Comparison of ENCODE assay signal across 15 cellular contexts in genomic region chr15:39503526-39503925, GRCh38.
DNase-seq lines count a peak whose midpoint lies in the region; ATAC-seq, FAIRE-seq and TF ChIP-seq lines count a peak whose summit lies in the region.
"Had no signal": no experiment of that assay in that cellular context is flagged by ENCODE, and none has a peak within 500 bp of the region (broad histone marks: within the 10 kb centered on the region; RNA-seq: fewer than 3 reads in every experiment).

No MANE protein-coding gene starts in this region.

- peak overlapping the region; percentile 20; the same call in 1 of the 2 replicates for H2BK20ac ChIP-seq in IMR-90 (ENCODE audit: low read depth, low read length)

- TF ChIP-seq POLR2A in IMR-90 (IDR thresholded peaks at IDR 0.05; ENCODE audit: low read depth, low read length) = no peak

- no peak for ATAC-seq in IMR-90 (ENCODE audit: low read depth)
- ATAC-seq in GM18502 (IDR thresholded peaks at IDR 0.05; ENCODE audit: poor library complexity, unreplicated experiment) = no peak
- ATAC-seq in GM19035 (IDR thresholded peaks at IDR 0.05; ENCODE audit: unreplicated experiment) = no peak
- ATAC-seq: HCT116 had no signal

- CTCF ChIA-PET in IMR-90 (lab: Yijun Ruan, JAX) = no interaction called here

- H2AK9ac ChIP-seq in IMR-90 (replicated peaks; ENCODE audit: low read depth, low read length, poor library complexity) = no peak overlapping the region

- H3K14ac ChIP-seq in IMR-90 (replicated peaks; ENCODE audit: low read depth, low read length) = peak overlapping the region; percentile 83

- H3K9me3 ChIP-seq in IMR-90 (ENCODE audit: control insufficient read depth, insufficient read depth, low read length) (no peaks in the 10 kb centered on the region), keratinocyte (ENCODE audit: control insufficient read depth, low read depth, low read length) (no peaks in the 10 kb centered on the region), osteoblast (ENCODE audit: low read depth, low read length) (no peaks in the 10 kb centered on the region)

- H4K20me1 ChIP-seq in IMR-90 (ENCODE audit: insufficient read depth, low read length) (no peaks in the 10 kb centered on the region), keratinocyte (ENCODE audit: control insufficient read depth, extremely low read depth, insufficient read depth, low read length) (no peaks in the 10 kb centered on the region), osteoblast (ENCODE audit: insufficient read depth, low read length) (no peaks in the 10 kb centered on the region)

- no peak overlapping the region for H2BK5ac ChIP-seq in IMR-90 (ENCODE audit: low read depth, low read length, poor library complexity, severe bottlenecking)

- H4K8ac ChIP-seq in IMR-90 (ENCODE audit: low read depth in 2 of 2, low read length in 2 of 2) = peak overlapping the region in 1 of 2 experiments; percentile 49; a peak in 1 of 4 replicates

- no peaks in the 10 kb centered on the region for H3K79me1 ChIP-seq in IMR-90 (ENCODE audit: low read depth in 1 of 2, low read length in 2 of 2)

- peak overlapping the region; percentile 61 for H3K4ac ChIP-seq in IMR-90 (ENCODE audit: low read depth, low read length)

- H3K79me2 ChIP-seq in keratinocyte (ENCODE audit: control insufficient read depth, insufficient read depth, low read length) (no peaks in the 10 kb centered on the region), osteoblast (ENCODE audit: insufficient read depth, low read length) (no peaks in the 10 kb centered on the region)

- peak overlapping the region; percentile 75; the same call in 1 of the 2 replicates for H2BK120ac ChIP-seq in IMR-90 (ENCODE audit: low read depth, low read length)

- WGBS in IMR-90 (ENCODE audit: extremely low coverage in 2 of 2, insufficient read length in 1 of 2), 2 experiments = no CpG with 5 or more reads among the region's 4 CpGs

- H3K4me1 ChIP-seq in IMR-90 (ENCODE audit: control insufficient read depth, insufficient read depth, low read length) (peaks cover 26% of the 10 kb centered on the region), keratinocyte (ENCODE audit: control insufficient read depth, extremely low read depth, insufficient read depth, low read length) (peaks cover 18% of the 10 kb centered on the region), osteoblast (ENCODE audit: insufficient read depth, low read length) (peaks cover 50% of the 10 kb centered on the region)

- TF ChIP-seq CTCF in IMR-90 (conservative IDR thresholded peaks at IDR 0.05; ENCODE audit: low read depth, low read length) (no peak), keratinocyte (optimal IDR thresholded peaks at IDR 0.05 in 1 of 3, IDR thresholded peaks at IDR 0.05 in 1 of 3, conservative IDR thresholded peaks at IDR 0.05 in 1 of 3; ENCODE audit: extremely low read depth in 1 of 3, insufficient read depth in 2 of 3, low read length in 3 of 3) (no peak), osteoblast (IDR thresholded peaks at IDR 0.05; ENCODE audit: extremely low read depth, low read depth, low read length) (no peak)

- no peak for TF ChIP-seq RAD21 in IMR-90 (IDR thresholded peaks at IDR 0.05; ENCODE audit: low read length)

- POLR2A ChIA-PET in IMR-90 (lab: Charles Lee; ENCODE audit: unreplicated experiment) = interaction anchor here (0.7 kb wide), 1 partner anchor 178 kb away, joined by 3 read pairs; no protein-coding TSS in a partner anchor

- no peaks in the 10 kb centered on the region for H3K27me3 ChIP-seq in IMR-90 (ENCODE audit: control insufficient read depth, insufficient read depth, low read length)
- H3K27me3 ChIP-seq in keratinocyte (ENCODE audit: control insufficient read depth, extremely low read depth, insufficient read depth, low read length) = no peaks in the 10 kb centered on the region
- no peaks in the 10 kb centered on the region for H3K27me3 ChIP-seq in osteoblast (ENCODE audit: insufficient read depth, low read length)

- peak; percentile 5 for FAIRE-seq in keratinocyte (lab: Jason Lieb, UNC)
- FAIRE-seq: A204.1, GM19239, H54 had no signal

- H4K91ac ChIP-seq in IMR-90 (ENCODE audit: insufficient read depth, low read depth, low read length) = peak overlapping the region; percentile 51; the same call in 1 of the 2 replicates

- BruUV-seq in IMR-90 (replicated peaks; lab: Mats Ljungman, UMichigan) = no TSS peak

- H3K9me1 ChIP-seq in IMR-90 (ENCODE audit: insufficient read depth, low read length) (peaks cover 11% of the 10 kb centered on the region), keratinocyte (ENCODE audit: control insufficient read depth, extremely low read depth, insufficient read depth, low read length) (no peaks in the 10 kb centered on the region)

- peak overlapping the region; percentile 91 for H3K18ac ChIP-seq in IMR-90 (ENCODE audit: low read depth, low read length)

- dilution Hi-C loops in IMR-90 (cut with HindIII; ENCODE audit: low sequenced_read_pairs, unreplicated experiment) (no loop called here), keratinocyte (cut with MboI; ENCODE audit: extremely low pct_ligation_motif_present, low sequenced_read_pairs) (no loop called here)

- H3K4me2 ChIP-seq in IMR-90 (ENCODE audit: low read depth, low read length) (no peak overlapping the region), keratinocyte (ENCODE audit: control insufficient read depth, extremely low read depth, insufficient read depth, low read depth, low read length) (no peak overlapping the region), osteoblast (ENCODE audit: insufficient read depth, low read length) (no peak overlapping the region)

- DNase-seq in IMR-90 (no peak), keratinocyte (ENCODE audit: low read depth, low spot score) (no peak), osteoblast (ENCODE audit: insufficient read length, low spot score, missing footprints) (no peak), NCI-H774 (lab: John Stamatoyannopoulos, UW) (no peak), cerebellum (ENCODE audit: low spot score) (no peak)
- DNase-seq: C1 segment of cervical spinal cord; Calu3; CD4-positive, alpha-beta T cell; DMS 273 treated with DMSO at 0.1 percent for 48 hours had no signal

- H2AFZ ChIP-seq in IMR-90 (replicated peaks; ENCODE audit: low read length, poor library complexity) (no peak overlapping the region), keratinocyte (ENCODE audit: control insufficient read depth, low read length) (no peak overlapping the region), osteoblast (ENCODE audit: low read length) (no peak overlapping the region)

- peak overlapping the region; percentile 83 for H2AK5ac ChIP-seq in IMR-90 (ENCODE audit: low read depth, low read length)

- H3K4me3 ChIP-seq in IMR-90 (ENCODE audit: insufficient read depth, low read depth, low read length) (no peak overlapping the region), keratinocyte (ENCODE audit: control insufficient read depth in 2 of 3, extremely low read depth in 1 of 3, insufficient read depth in 2 of 3, low read depth in 1 of 3, low read length in 3 of 3) (no peak overlapping the region), osteoblast (ENCODE audit: insufficient read depth, low read length) (no peak overlapping the region)

- no peak overlapping the region for H3K9ac ChIP-seq in IMR-90 (ENCODE audit: low read depth, low read length)
- no peak overlapping the region for H3K9ac ChIP-seq in keratinocyte (ENCODE audit: control insufficient read depth, extremely low read depth, insufficient read depth, low read length)

- intact Hi-C loops in IMR-90 (cut with micrococcal nuclease) = no loop called here

- no peaks in the 10 kb centered on the region for H3K36me3 ChIP-seq in IMR-90 (ENCODE audit: control insufficient read depth, insufficient read depth, low read length)
- no peaks in the 10 kb centered on the region for H3K36me3 ChIP-seq in keratinocyte (ENCODE audit: control insufficient read depth in 2 of 2, extremely low read depth in 1 of 2, insufficient read depth in 2 of 2, low read length in 2 of 2)
- H3K36me3 ChIP-seq in osteoblast (ENCODE audit: insufficient read depth, low read length) = no peaks in the 10 kb centered on the region

- H3K56ac ChIP-seq in IMR-90 (ENCODE audit: extremely low read depth, insufficient read depth, low read length) = no peak overlapping the region

- no peak overlapping the region for H3K23ac ChIP-seq in IMR-90 (ENCODE audit: low read depth, low read length)

- H3K27ac ChIP-seq in IMR-90 (ENCODE audit: insufficient read depth, low read length) = no peak overlapping the region
- no peak overlapping the region for H3K27ac ChIP-seq in keratinocyte (ENCODE audit: control insufficient read depth, insufficient read depth, low read length)
- H3K27ac ChIP-seq in osteoblast (ENCODE audit: low read depth, low read length) = peak overlapping the region; percentile 96

- peak overlapping the region; percentile 73; the same call in 1 of the 2 replicates for H4K5ac ChIP-seq in IMR-90 (ENCODE audit: low read depth, low read length)

- peak overlapping the region; percentile 76; the same call in 2 of the 3 replicates for H2BK15ac ChIP-seq in IMR-90 (ENCODE audit: low read depth, low read length)

- in situ Hi-C loops in IMR-90 (cut with MboI; ENCODE audit: low sequenced_read_pairs) = no loop called here

TF ChIP-seq in IMR-90, 13 proteins besides CTCF, POLR2A, EP300 and RAD21:
- no peak for TF ChIP-seq MAFK (IDR thresholded peaks at IDR 0.05; ENCODE audit: low read depth, low read length)
- no peak for TF ChIP-seq SMC3 (IDR thresholded peaks at IDR 0.05; ENCODE audit: low read depth, low read length)
TF ChIP-seq in IMR-90: peak in this region for 0.
